In the genomic region with DNA sequence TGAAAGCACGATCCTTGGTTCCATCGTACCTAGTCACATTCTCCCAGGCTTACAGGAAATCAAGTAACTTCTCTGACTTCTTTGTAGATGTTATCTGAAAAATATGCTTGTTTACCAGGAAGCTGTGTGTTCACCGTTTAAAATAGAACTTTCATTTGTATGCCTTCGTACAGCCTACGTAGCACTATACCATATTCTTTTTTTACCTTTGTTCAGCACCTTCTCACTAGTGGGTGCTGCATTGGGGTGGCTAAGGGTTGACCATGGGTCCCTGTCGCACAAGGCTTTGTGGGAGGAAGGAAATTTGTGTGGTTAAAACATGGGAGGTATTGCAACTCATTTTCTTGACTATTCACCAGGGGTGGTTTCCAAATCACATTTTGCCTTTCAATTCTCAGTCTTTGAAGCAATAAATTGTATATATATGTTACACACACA, we compare ENCODE assay signal across 11 cellular contexts. TPM values are rescaled to one million over a fixed set of nuclear protein-coding genes. Genes with fewer than 3 reads are reported as not detected.
DNase-seq lines count a peak whose midpoint lies in the region; ATAC-seq and TF ChIP-seq lines count a peak whose summit lies in the region.
"Had no signal": no experiment of that assay in that cellular context is flagged by ENCODE, and none has a peak within 500 bp of the region (broad histone marks: within the 10 kb centered on the region; RNA-seq: fewer than 3 reads in every experiment).

No MANE protein-coding gene starts in this region.

- no peak overlapping the region for H2BK12ac ChIP-seq in H9 (ENCODE audit: insufficient read length, low read depth, low read length)

- H3K27ac Mint-ChIP-seq in CD4-positive, alpha-beta memory T cell, result peak overlapping the region; percentile 90 to 98 (median 96)
- H3K27ac Mint-ChIP-seq in H9, result no peak overlapping the region

- H2AK5ac ChIP-seq in H9 (ENCODE audit: insufficient read length, low read length), result no peak overlapping the region

- peak; percentile 85 to 93 (median 91) for DNase-seq in CD4-positive, alpha-beta memory T cell
- peak in 2 of 3 donors; percentile 40 to 69 for DNase-seq in Peyer's patch
- DNase-seq in central memory CD4-positive, alpha-beta T cell, result peak; percentile 90
- DNase-seq in mesenteric fat pad (ENCODE audit: low spot score), result no peak
- no peak for DNase-seq in anterior cingulate cortex (lab: John Stamatoyannopoulos, UW)
- DNase-seq in kidney tubule cell (ENCODE audit: low spot score), result no peak
- no peak for DNase-seq in H9

- peak overlapping the region; percentile 73 to 86 (median 81) for H3K4me3 Mint-ChIP-seq in CD4-positive, alpha-beta memory T cell
- no peak overlapping the region for H3K4me3 Mint-ChIP-seq in H9

- no peak overlapping the region for H2BK120ac ChIP-seq in H9 (ENCODE audit: low read depth, low read length, poor library complexity, severe bottlenecking)

- no peaks in the 10 kb centered on the region for H3K9me3 ChIP-seq in CD4-positive, alpha-beta memory T cell (ENCODE audit: control insufficient read depth in 1 of 2, low read length in 2 of 2)
- H3K9me3 ChIP-seq in Peyer's patch (no peaks in the 10 kb centered on the region), H9 (ENCODE audit: control insufficient read depth, low read depth, low read length) (no peaks in the 10 kb centered on the region)
- H3K9me3 ChIP-seq: thoracic aorta had no signal

- H3K4me1 Mint-ChIP-seq in CD4-positive, alpha-beta memory T cell, result peaks cover 58 to 77% (median 65%) of the 10 kb centered on the region in 4 donors
- H3K4me1 Mint-ChIP-seq in H9, result no peaks in the 10 kb centered on the region

- H3K23me2 ChIP-seq in H9 (ENCODE audit: insufficient read length, low read depth, low read length, poor library complexity, severe bottlenecking), result no peaks in the 10 kb centered on the region

- H3K14ac ChIP-seq in H9 (ENCODE audit: insufficient read depth, low read length), result no peak overlapping the region

- no peaks in the 10 kb centered on the region for H4K20me1 ChIP-seq in H9 (ENCODE audit: control insufficient read depth, insufficient read depth, insufficient read length)

- no peak overlapping the region for H3K9ac ChIP-seq in H9 (ENCODE audit: extremely low read depth, insufficient read length, low read length)
- H3K9ac ChIP-seq: BLaER1 had no signal

- peak; percentile 84 for ATAC-seq in GM21528 (IDR thresholded peaks at IDR 0.05; ENCODE audit: low FRiP score, unreplicated experiment)
- ATAC-seq: Panc1 had no signal

- H4K91ac ChIP-seq in H9 (ENCODE audit: insufficient read length, low read depth, low read length), result no peak overlapping the region

- H2AFZ ChIP-seq in H9 (ENCODE audit: low read length), result no peak overlapping the region

- TF ChIP-seq CTCF in Peyer's patch (IDR thresholded peaks at IDR 0.05), result no peak
- TF ChIP-seq CTCF in H9 (conservative IDR thresholded peaks at IDR 0.05), result no peak

- H3K9me3 Mint-ChIP-seq in CD4-positive, alpha-beta memory T cell, result no peaks in the 10 kb centered on the region
- H3K9me3 Mint-ChIP-seq in H9, result no peaks in the 10 kb centered on the region

- TF ChIP-seq POLR2A in Peyer's patch (IDR thresholded peaks at IDR 0.05), result no peak

- no peak overlapping the region for H3T11ph ChIP-seq in H9 (ENCODE audit: low read length)

- peaks cover 18% of the 10 kb centered on the region for H3K36me3 ChIP-seq in CD4-positive, alpha-beta memory T cell (ENCODE audit: insufficient read depth, low read length)
- H3K36me3 ChIP-seq in Peyer's patch, result peaks cover 0 to 28% (median 0%) of the 10 kb centered on the region in 3 donors
- H3K36me3 ChIP-seq: thoracic aorta had no signal

- H4K5ac ChIP-seq in H9 (ENCODE audit: insufficient read length, low read depth, low read length), result no peak overlapping the region

- H3K36me3 Mint-ChIP-seq in CD4-positive, alpha-beta memory T cell, result peaks cover 58 to 61% of the 10 kb centered on the region in 2 donors
- peaks cover 13 to 33% (median 28%) of the 10 kb centered on the region in 3 experiments for H3K36me3 Mint-ChIP-seq in H9 (ENCODE audit: insufficient read depth in 1 of 3, low read depth in 3 of 3)

- CTCF ChIA-PET in CD4-positive, alpha-beta memory T cell (lab: Charles Lee; ENCODE audit: partially characterized antibody), result interaction anchor here (0.6 to 2.2 kb wide), 3 partner anchors 16 to 76 kb away, joined by 3 to 11 read pairs (median 6); partner anchors contain the start of gene MALT1

- POLR2A ChIA-PET in CD4-positive, alpha-beta memory T cell (lab: Charles Lee; ENCODE audit: partially characterized antibody), result interaction anchor here (0.6 to 16.1 kb wide), 15 partner anchors 10 to 158 kb away, joined by 3 to 344 read pairs (median 5); partner anchors contain the start of gene MALT1

- no peak overlapping the region for H2BK15ac ChIP-seq in H9 (ENCODE audit: low read depth, low read length)

- H3K4me2 ChIP-seq in H9 (ENCODE audit: insufficient read depth, insufficient read length, low read length), result no peak overlapping the region
- H3K4me2 ChIP-seq: BLaER1 had no signal

- intact Hi-C loops in CD4-positive, alpha-beta memory T cell (cut with micrococcal nuclease), result loop anchor here (1.0 to 2.0 kb wide), 2 partner anchors 17 to 27 kb away; partner anchors contain the start of gene MALT1

- no peaks in the 10 kb centered on the region for H3K27me3 Mint-ChIP-seq in CD4-positive, alpha-beta memory T cell
- no peaks in the 10 kb centered on the region for H3K27me3 Mint-ChIP-seq in H9 (ENCODE audit: low read depth)

- no peaks in the 10 kb centered on the region for H3K79me2 ChIP-seq in H9 (ENCODE audit: insufficient read depth, low read length)

- H3K23ac ChIP-seq in H9 (ENCODE audit: insufficient read length, low read depth, low read length), result no peak overlapping the region

- no peak overlapping the region for H4K8ac ChIP-seq in H9 (replicated peaks; ENCODE audit: insufficient read length, low read depth, low read length)

- H2BK5ac ChIP-seq in H9 (ENCODE audit: insufficient read length, low read length), result no peak overlapping the region

- no peak overlapping the region for H3K4ac ChIP-seq in H9 (ENCODE audit: low read depth, low read length)

- H3K27me3 ChIP-seq in CD4-positive, alpha-beta memory T cell (ENCODE audit: insufficient read depth, low read length), result no peaks in the 10 kb centered on the region
- H3K27me3 ChIP-seq in Peyer's patch (no peaks in the 10 kb centered on the region), H9 (ENCODE audit: insufficient read depth, low read length) (no peaks in the 10 kb centered on the region)
- H3K27me3 ChIP-seq: BLaER1 had no signal

- no peak overlapping the region for H3K56ac ChIP-seq in H9 (ENCODE audit: insufficient read length, low read depth, low read length)

- H3K79me1 ChIP-seq in H9 (ENCODE audit: insufficient read depth, low read depth, low read length, poor library complexity, severe bottlenecking), result no peaks in the 10 kb centered on the region

- H3K27ac ChIP-seq in CD4-positive, alpha-beta memory T cell (ENCODE audit: low read depth, low read length), result peak overlapping the region; percentile 64
- peak overlapping the region; percentile 20 to 52 (median 42) for H3K27ac ChIP-seq in Peyer's patch
- H3K27ac ChIP-seq in H9 (ENCODE audit: insufficient read length, low read depth, low read length), result no peak overlapping the region
- H3K27ac ChIP-seq: BLaER1, thoracic aorta had no signal

- H3K4me3 ChIP-seq in CD4-positive, alpha-beta memory T cell (ENCODE audit: low read length in 2 of 2), result peak overlapping the region in 1 of 2 donors; percentile 21
- H3K4me3 ChIP-seq in Peyer's patch, result no peak overlapping the region
- H3K4me3 ChIP-seq: BLaER1, thoracic aorta had no signal

- no CpG with 5 or more reads among the region's 6 CpGs for WGBS in H9 (ENCODE audit: extremely low coverage, insufficient read length, low lambda C conversion rate)

- peaks cover 84% of the 10 kb centered on the region for H3K4me1 ChIP-seq in CD4-positive, alpha-beta memory T cell (ENCODE audit: insufficient read depth, low read length)
- H3K4me1 ChIP-seq in Peyer's patch (no peaks in the 10 kb centered on the region), H9 (ENCODE audit: insufficient read depth, low read length) (no peaks in the 10 kb centered on the region; the same call in 1 of the 2 replicates)

- no peak overlapping the region for H2BK20ac ChIP-seq in H9 (ENCODE audit: low read depth, low read length, poor library complexity, severe bottlenecking)

- no peak overlapping the region for H3K18ac ChIP-seq in H9 (ENCODE audit: insufficient read length, low read depth, low read length)

RNA-seq across cellular contexts. Expression of gene MALT1, which starts 16.6 kb away (rescaled TPM):
- total RNA-seq in CD4-positive, alpha-beta memory T cell, result 10 to 100 TPM; 90.4 to 96.7 TPM
- polyA plus RNA-seq in CD4-positive, alpha-beta memory T cell, result 10 to 100 TPM; 60.3 to 64.4 TPM
- total RNA-seq in Peyer's patch (10 to 100 TPM; 25.7 to 34.7 (median 28.3) TPM), mesenteric fat pad (17.3 TPM), H9 (2021) (18.0 and 18.1 TPM in 2 replicates)

RNA-seq across cellular contexts. Expression of gene ALPK2, which starts 59.0 kb away (rescaled TPM):
- 1 to 10 TPM; 1.5 to 1.9 TPM for total RNA-seq in CD4-positive, alpha-beta memory T cell
- polyA plus RNA-seq in CD4-positive, alpha-beta memory T cell, result under 1 TPM in 1 of 2 donors, not detected in 1; 0.30 TPM
- 1 to 10 TPM in 1 of 4 donors, under 1 TPM in 3; 0.38 to 3.3 (median 0.53) TPM for total RNA-seq in Peyer's patch
- not detected for total RNA-seq in mesenteric fat pad
- total RNA-seq in H9 (2021), result 0.37 and 0.50 TPM in 2 replicates
- total RNA-seq: thoracic aorta had no signal

Comparison
In these comparisons a context has a peak if more than half of its experiments do, and no peak if none do; other contexts are left out.
1. DNase-seq: peak in CD4-positive, alpha-beta memory T cell (5 of 5), Peyer's patch (2 of 3) and central memory CD4-positive, alpha-beta T cell (single experiment); none in mesenteric fat pad (single experiment), anterior cingulate cortex (0 of 58), kidney tubule cell (single experiment) and H9 (single experiment).
2. H3K27ac Mint-ChIP-seq: peak in CD4-positive, alpha-beta memory T cell (7 of 7); none in H9 (0 of 3).
3. H3K4me3 Mint-ChIP-seq: peak in CD4-positive, alpha-beta memory T cell (8 of 8); none in H9 (0 of 2).